8 cellular contexts compared by ENCODE assay signal in the genomic region with DNA sequence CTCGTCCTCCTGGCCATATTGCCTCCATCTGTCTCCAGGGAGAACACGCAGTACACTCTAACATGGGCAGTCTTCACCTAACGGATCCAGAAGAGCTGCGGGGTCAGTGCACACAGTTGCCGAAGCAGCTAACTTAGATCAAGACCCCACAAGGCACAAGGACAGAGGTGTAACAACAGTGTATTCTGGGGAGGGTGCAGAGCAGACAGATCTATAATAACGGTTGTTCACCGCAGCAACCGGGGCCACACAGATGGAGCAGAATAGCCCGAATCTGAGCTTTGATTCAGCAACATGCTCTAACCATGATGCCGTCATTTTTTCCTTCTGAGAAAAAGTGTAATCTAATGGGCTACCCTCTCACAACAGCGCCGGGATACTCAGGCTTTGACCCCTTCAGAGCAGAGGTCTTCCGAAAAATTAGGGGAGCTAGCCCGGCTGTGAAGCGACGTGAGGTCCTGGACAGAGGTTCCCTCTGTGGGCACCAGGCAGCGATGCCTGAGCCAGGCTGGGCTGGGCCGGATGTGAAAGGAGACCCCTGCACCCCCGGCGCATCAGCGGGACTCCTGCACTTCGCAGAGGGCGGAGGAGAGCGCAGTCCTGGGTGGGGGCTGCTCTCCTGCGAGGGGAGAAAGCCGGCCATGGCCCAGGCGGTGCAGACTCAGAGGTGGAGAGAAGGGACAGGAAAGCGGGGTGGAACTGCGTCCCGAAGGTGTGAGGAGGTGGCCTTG. TPM values are rescaled to one million over a fixed set of nuclear protein-coding genes. Genes with fewer than 3 reads are reported as not detected.
DNase-seq lines count a peak whose midpoint lies in the region; ATAC-seq and TF ChIP-seq lines count a peak whose summit lies in the region.

No MANE protein-coding gene starts in this region.

- peak; percentile 3 for DNase-seq in EL
- DNase-seq in Panc1 (ENCODE audit: low read depth, low spot score) = no peak
- DNase-seq in activated naive CD8-positive, alpha-beta T cell treated with anti-CD3 and anti-CD28 coated beads, Interleukin-2, amount 50 U/mL, for 24 hours = peak; percentile 42
- peak; percentile 61 to 83 (median 81) for DNase-seq in right cardiac atrium
- DNase-seq in retina = peak; percentile 84
- DNase-seq in NCI-H2029 treated with DMSO at 0.1 percent for 48 hours (lab: John Stamatoyannopoulos, UW) = no peak

- CTCF ChIA-PET in Panc1 (lab: Charles Lee) = interaction anchor here (0.6 to 1.5 kb wide), 5 partner anchors 35 to 294 kb away, joined by 4 to 11 read pairs (median 6); partner anchors contain the start of gene BCL9

- no peaks in the 10 kb centered on the region for H3K9me3 ChIP-seq in Panc1 (ENCODE audit: control insufficient read depth, insufficient read depth, low read depth, low read length)
- no peaks in the 10 kb centered on the region for H3K9me3 ChIP-seq in right cardiac atrium (ENCODE audit: control insufficient read depth, low read length)

- H3K4me3 Mint-ChIP-seq in activated naive CD8-positive, alpha-beta T cell treated with anti-CD3 and anti-CD28 coated beads, Interleukin-2, amount 50 U/mL, for 24 hours = peak overlapping the region; percentile 96

- TF ChIP-seq CTCF in Panc1 (IDR thresholded peaks at IDR 0.05) = no peak

- 5% methylated on average over 30 of the region's 30 CpGs for WGBS in right cardiac atrium

- H3K4me1 Mint-ChIP-seq in activated naive CD8-positive, alpha-beta T cell treated with anti-CD3 and anti-CD28 coated beads, Interleukin-2, amount 50 U/mL, for 24 hours = peaks cover 34% of the 10 kb centered on the region

- intact Hi-C loops in Panc1 (cut with micrococcal nuclease; ENCODE audit: unreplicated experiment) (loop anchor here (10.0 kb wide), 1 partner anchor 74 kb away; no protein-coding TSS in a partner anchor), right cardiac atrium (cut with DNase I) (loop anchor here (5.0 kb wide), 3 partner anchors 46 to 56 kb away; partner anchors contain the start of gene BCL9 (in 2 of the 4))

- H3K27me3 Mint-ChIP-seq in activated naive CD8-positive, alpha-beta T cell treated with anti-CD3 and anti-CD28 coated beads, Interleukin-2, amount 50 U/mL, for 24 hours = no peaks in the 10 kb centered on the region

- in situ Hi-C loops in Panc1 (cut with HindIII; ENCODE audit: low pct_unique_long_range_greater_than_20kb, low sequenced_read_pairs) = no loop called here

- POLR2A ChIA-PET in Panc1 (lab: Charles Lee) = interaction anchor here (0.6 kb wide), 1 partner anchor 182 kb away, joined by 3 read pairs; no protein-coding TSS in a partner anchor

- H3K27ac ChIP-seq in Panc1 (ENCODE audit: low read length) (peak overlapping the region; percentile 72), right cardiac atrium (ENCODE audit: low read length) (peak overlapping the region; percentile 66)

- peaks cover 5% of the 10 kb centered on the region for H3K36me3 Mint-ChIP-seq in activated naive CD8-positive, alpha-beta T cell treated with anti-CD3 and anti-CD28 coated beads, Interleukin-2, amount 50 U/mL, for 24 hours (ENCODE audit: low read depth)

- H3K27me3 ChIP-seq in Panc1 (ENCODE audit: control insufficient read depth, insufficient read depth, low read length) = peaks cover 14% of the 10 kb centered on the region
- H3K27me3 ChIP-seq in right cardiac atrium (ENCODE audit: control insufficient read depth, insufficient read depth) = no peaks in the 10 kb centered on the region

- peak; percentile 4 for ATAC-seq in HG02588 (IDR thresholded peaks at IDR 0.05; ENCODE audit: unreplicated experiment)
- peak; percentile 45 for ATAC-seq in Panc1
- peak; percentile 7 for ATAC-seq in activated naive CD8-positive, alpha-beta T cell treated with anti-CD3 and anti-CD28 coated beads, Interleukin-2, amount 50 U/mL, for 24 hours
- ATAC-seq in right cardiac atrium = peak; percentile 21 to 48
- no peak for ATAC-seq in HG03521 (IDR thresholded peaks at IDR 0.05; ENCODE audit: unreplicated experiment)

- H3K4me1 ChIP-seq in Panc1 (ENCODE audit: control insufficient read depth, insufficient read depth, low read length) (peaks cover 9% of the 10 kb centered on the region), right cardiac atrium (ENCODE audit: control insufficient read depth, insufficient read depth, low read length) (peaks cover 3% of the 10 kb centered on the region)

- peak overlapping the region; percentile 77 for H3K27ac Mint-ChIP-seq in activated naive CD8-positive, alpha-beta T cell treated with anti-CD3 and anti-CD28 coated beads, Interleukin-2, amount 50 U/mL, for 24 hours

- H3K4me3 ChIP-seq in Panc1 (ENCODE audit: low read depth in 2 of 2, low read length in 2 of 2) = peak overlapping the region; percentile 72 to 81
- peak overlapping the region; percentile 99 for H3K4me3 ChIP-seq in right cardiac atrium (ENCODE audit: low read length)

- no TSS peak for BruUV-seq in Panc1 (replicated peaks; lab: Mats Ljungman, UMichigan)

- peaks cover 5% of the 10 kb centered on the region; the same call in 1 of the 2 replicates for H3K36me3 ChIP-seq in Panc1 (ENCODE audit: control insufficient read depth, insufficient read depth, low read length)

- H3K9me3 Mint-ChIP-seq in activated naive CD8-positive, alpha-beta T cell treated with anti-CD3 and anti-CD28 coated beads, Interleukin-2, amount 50 U/mL, for 24 hours = no peaks in the 10 kb centered on the region

RNA-seq across cellular contexts. Expression of gene BCL9, which starts 57.5 kb away (rescaled TPM):
- total RNA-seq in Panc1 (2021; ENCODE audit: unreplicated experiment) = 25.1 TPM
- polyA plus RNA-seq in Panc1 (2012; ENCODE audit: insufficient read length) = 13.8 TPM
- total RNA-seq in right cardiac atrium = 10 to 100 TPM; 16.9 to 23.8 (median 20.6) TPM
- 8.7 TPM for polyA plus RNA-seq in right cardiac atrium

Comparison
In these comparisons a context has a peak if more than half of its experiments do, and no peak if none do; other contexts are left out.
1. DNase-seq: peak in EL (single experiment), activated naive CD8-positive, alpha-beta T cell treated with anti-CD3 and anti-CD28 coated beads, Interleukin-2, amount 50 U/mL, for 24 hours (single experiment), right cardiac atrium (3 of 3) and retina (single experiment); none in Panc1 (single experiment) and NCI-H2029 treated with DMSO at 0.1 percent for 48 hours (single experiment).